In the genomic region with DNA sequence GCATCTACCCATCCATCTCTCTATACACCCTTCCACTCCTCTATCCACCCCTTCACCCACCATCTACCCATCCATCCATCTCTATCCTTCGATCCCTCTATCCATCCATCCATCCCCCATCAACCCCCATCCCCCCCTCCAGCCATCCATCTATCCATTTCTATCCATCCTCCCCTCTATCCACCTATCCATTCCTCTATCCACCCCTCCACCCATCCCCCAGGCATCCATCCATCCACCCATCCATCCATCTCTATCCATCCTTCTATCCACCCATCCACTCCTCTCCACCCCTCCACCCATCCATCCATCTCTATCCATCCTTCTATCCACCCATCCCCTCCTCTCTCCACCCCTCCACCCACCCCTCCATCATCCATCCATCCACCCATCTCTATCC, we compare ENCODE assay signal across 32 cellular contexts. TPM values are rescaled to one million over a fixed set of nuclear protein-coding genes. Genes with fewer than 3 reads are reported as not detected.
"Had no signal": no experiment of that assay in that cellular context is flagged by ENCODE, and none has a peak within 500 bp of the region (broad histone marks: within the 10 kb centered on the region; RNA-seq: fewer than 3 reads in every experiment).

No MANE protein-coding gene starts in this region.

- H3K27ac Mint-ChIP-seq: nephron; neural progenitor cell; progenitor cell of endocrine pancreas; stimulated activated memory B cell treated with anti-CD40 and anti-IgM and Interleukin-4, amounts not matched to agents 10 μg/mL and 1 μg/mL and 100 μg/mL, for 72 hours; stimulated activated naive CD8-positive, alpha-beta T cell treated with anti-CD3 and anti-CD28 coated beads, Interleukin-15, amount 100 ng/mL, for 72 hours; type B pancreatic cell had no signal

- H3K27ac ChIP-seq: neural progenitor cell, ovary, parathyroid adenoma, psoas muscle, right lobe of liver, skin epidermis, spleen, suprapubic skin, testis, tibial artery, transverse colon, vagina had no signal

- H3K36me3 Mint-ChIP-seq: natural killer cell; neural progenitor cell; stimulated activated memory B cell treated with anti-CD40 and anti-IgM and Interleukin-4, amounts not matched to agents 10 μg/mL and 1 μg/mL and 100 μg/mL, for 72 hours; type B pancreatic cell had no signal

- H3K27me3 Mint-ChIP-seq: stimulated activated naive CD8-positive, alpha-beta T cell treated with anti-CD3 and anti-CD28 coated beads, Interleukin-15, amount 100 ng/mL, for 72 hours had no signal

- FAIRE-seq: urothelium cell line had no signal

- H3K4me1 ChIP-seq: parathyroid adenoma, psoas muscle had no signal

- H3K9me3 ChIP-seq: ovary, psoas muscle, right lobe of liver, spleen, suprapubic skin, testis, tibial artery, transverse colon, vagina had no signal

- H3K4me3 Mint-ChIP-seq: natural killer cell; nephron; neural progenitor cell; stimulated activated memory B cell treated with anti-CD40 and anti-IgM and Interleukin-4, amounts not matched to agents 10 μg/mL and 1 μg/mL and 100 μg/mL, for 72 hours; stimulated activated naive CD8-positive, alpha-beta T cell treated with anti-CD3 and anti-CD28 coated beads, Interleukin-15, amount 100 ng/mL, for 72 hours; type B pancreatic cell had no signal

- ATAC-seq: natural killer cell; psoas muscle; right cardiac atrium; right lobe of liver; stimulated activated memory B cell treated with anti-CD40 and anti-IgM and Interleukin-4, amounts not matched to agents 10 μg/mL and 1 μg/mL and 100 μg/mL, for 72 hours; stimulated activated naive CD8-positive, alpha-beta T cell treated with anti-CD3 and anti-CD28 coated beads, Interleukin-15, amount 100 ng/mL, for 72 hours; stimulated activated naive CD8-positive, alpha-beta T cell treated with anti-CD3 and anti-CD28 coated beads, Interleukin-15, Interleukin-2, amounts not matched to agents 100 U/mL and 50 U/mL, for 24 hours had no signal

- H3K4me3 ChIP-seq: neural progenitor cell, ovary, psoas muscle, right lobe of liver, skin epidermis, smooth muscle cell, spleen, suprapubic skin, testis, tibial artery, transverse colon, vagina had no signal

- H3K4me1 Mint-ChIP-seq: nephron had no signal

- H3K36me3 ChIP-seq: neural progenitor cell, ovary, right lobe of liver, spleen, suprapubic skin, tibial artery, transverse colon, vagina had no signal

- DNase-seq: natural killer cell; occipital lobe; posterior cingulate gyrus; psoas muscle; right cardiac atrium; right lobe of liver; spleen; stimulated activated CD4-positive, alpha-beta T cell treated with anti-CD3 and anti-CD28 coated beads, Interleukin-12 subunit alpha, Interleukin-12 subunit beta, amount 100 ng/mL, for 4 hours; stimulated activated CD4-positive, alpha-beta T cell treated with anti-CD3 and anti-CD28 coated beads, Interleukin-1b, Interleukin-23, amount 100 ng/mL, for 48 hours; stimulated activated CD4-positive, alpha-beta T cell treated with anti-CD3 and anti-CD28 coated beads, Interleukin-4, amount 100 ng/mL, for 1 hour; stimulated activated CD4-positive, alpha-beta T cell treated with anti-CD3 and anti-CD28 coated beads, Interleukin-4, amount 100 ng/mL, for 4 hours; stimulated activated CD8-positive, alpha-beta memory T cell treated with anti-CD3 and anti-CD28 coated beads, Interleukin-4, amount 100 ng/mL, for 48 hours; stimulated activated naive CD4-positive, alpha-beta T cell; stimulated activated naive CD8-positive, alpha-beta T cell treated with anti-CD3 and anti-CD28 coated beads, Interleukin-15, amount 100 ng/mL, for 72 hours; stimulated activated naive CD8-positive, alpha-beta T cell treated with anti-CD3 and anti-CD28 coated beads, Interleukin-15, Interleukin-2, amounts not matched to agents 100 U/mL and 50 U/mL, for 24 hours; substantia nigra; testis; tibial artery; transverse colon had no signal

- H3K27me3 ChIP-seq: ovary, suprapubic skin, testis, tibial artery, vagina had no signal

- H3K9me3 Mint-ChIP-seq: natural killer cell had no signal

RNA-seq across cellular contexts. Expression of a gene that starts 17.5 kb away (rescaled TPM):
- polyA plus RNA-seq: neural cell had no signal
